8 cellular contexts compared by ENCODE assay signal in the genomic region with DNA sequence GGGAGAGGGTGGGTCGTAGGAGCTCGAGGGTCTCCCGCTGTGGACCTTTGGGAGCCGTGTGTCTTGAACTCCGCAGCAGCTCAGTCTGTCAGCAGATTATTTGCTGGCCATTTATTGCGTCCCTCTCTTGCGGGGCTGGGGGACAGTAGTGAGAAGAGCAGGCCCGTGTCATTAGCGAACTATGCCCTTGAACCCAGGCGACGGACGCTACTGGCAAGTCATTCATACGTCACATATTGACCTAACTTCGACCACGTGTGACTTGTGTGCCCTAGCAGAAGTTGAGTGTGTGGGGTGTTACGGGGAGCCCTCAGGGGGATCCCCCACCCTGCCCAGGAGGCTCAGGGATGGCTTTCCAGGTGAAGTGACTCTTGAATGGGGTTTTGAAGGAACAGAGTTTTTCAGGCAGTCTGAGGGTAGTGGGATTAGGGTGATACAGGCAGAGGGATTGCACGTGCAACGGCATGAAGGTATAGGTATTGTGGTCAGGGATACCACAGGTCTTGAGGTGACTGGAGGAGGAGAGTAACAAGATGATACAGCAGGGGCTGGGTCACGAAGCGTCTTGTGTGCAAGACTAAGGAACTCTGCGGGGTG. TPM values are rescaled to one million over a fixed set of nuclear protein-coding genes. Genes with fewer than 3 reads are reported as not detected.
DNase-seq lines count a peak whose midpoint lies in the region; ATAC-seq and TF ChIP-seq lines count a peak whose summit lies in the region.

No MANE protein-coding gene starts in this region.

- H3K9ac ChIP-seq in ES-I3 (ENCODE audit: low read depth, low read length) (peak overlapping the region; percentile 67), SU-DHL-6 (ENCODE audit: low read length) (peak overlapping the region; percentile 81)

- no peaks in the 10 kb centered on the region for H3K9me3 ChIP-seq in ES-I3 (ENCODE audit: control insufficient read depth, insufficient read depth, low read length)
- H3K9me3 ChIP-seq in SU-DHL-6 (ENCODE audit: insufficient read depth, low read length) = no peaks in the 10 kb centered on the region
- no peaks in the 10 kb centered on the region for H3K9me3 ChIP-seq in effector memory CD4-positive, alpha-beta T cell (ENCODE audit: control insufficient read depth, low read length)

- no peaks in the 10 kb centered on the region for H4K20me1 ChIP-seq in SU-DHL-6 (ENCODE audit: low read depth, low read length)

- peak overlapping the region; percentile 81 for H3K4me3 ChIP-seq in SU-DHL-6 (ENCODE audit: insufficient read depth, low read length, poor library complexity, severe bottlenecking)
- peak overlapping the region; percentile 75 for H3K4me3 ChIP-seq in effector memory CD4-positive, alpha-beta T cell (ENCODE audit: insufficient read depth, low read depth, low read length, poor library complexity, severe bottlenecking)

- H3K4me1 ChIP-seq in ES-I3 (ENCODE audit: insufficient read depth, low read length) = peaks cover 21% of the 10 kb centered on the region
- peaks cover 9% of the 10 kb centered on the region for H3K4me1 ChIP-seq in effector memory CD4-positive, alpha-beta T cell (ENCODE audit: control insufficient read depth, insufficient read depth, low read length, poor library complexity, severe bottlenecking)

- peak overlapping the region; percentile 78 for H3K4me2 ChIP-seq in SU-DHL-6 (ENCODE audit: low read depth, low read length, poor library complexity, severe bottlenecking)

- H3K9me2 ChIP-seq in SU-DHL-6 (replicated peaks; ENCODE audit: insufficient read depth, low read length) = no peaks in the 10 kb centered on the region

- H3F3A ChIP-seq in SU-DHL-6 (ENCODE audit: insufficient read depth) = peaks cover 40% of the 10 kb centered on the region

- H3K27ac ChIP-seq in SU-DHL-6 (ENCODE audit: low read depth, low read length) = peak overlapping the region; percentile 75
- peak overlapping the region; percentile 53 for H3K27ac ChIP-seq in effector memory CD4-positive, alpha-beta T cell (ENCODE audit: insufficient read depth, low read length, poor library complexity, severe bottlenecking)

- peaks cover 50% of the 10 kb centered on the region for H3K79me2 ChIP-seq in SU-DHL-6 (ENCODE audit: insufficient read depth, low read length)

- no peaks in the 10 kb centered on the region for H3K9me3 Mint-ChIP-seq in neural crest cell

- H2AFZ ChIP-seq in SU-DHL-6 (ENCODE audit: low read depth, low read length, severe bottlenecking) = no peak overlapping the region

- no peaks in the 10 kb centered on the region for H3K36me3 ChIP-seq in ES-I3 (ENCODE audit: insufficient read depth, low read length)
- H3K36me3 ChIP-seq in SU-DHL-6 (ENCODE audit: low read length) = no peaks in the 10 kb centered on the region
- peaks cover 2% of the 10 kb centered on the region for H3K36me3 ChIP-seq in effector memory CD4-positive, alpha-beta T cell (ENCODE audit: control insufficient read depth, insufficient read depth, low read length)

- peak overlapping the region; percentile 99 for H3K4me3 Mint-ChIP-seq in neural crest cell

- no peaks in the 10 kb centered on the region for H3K27me3 ChIP-seq in SU-DHL-6 (ENCODE audit: low read length)
- H3K27me3 ChIP-seq in effector memory CD4-positive, alpha-beta T cell (replicated peaks; ENCODE audit: control insufficient read depth, insufficient read depth, low read length, poor library complexity, severe bottlenecking) = no peaks in the 10 kb centered on the region

- ATAC-seq in HG02759 (IDR thresholded peaks at IDR 0.05; ENCODE audit: unreplicated experiment) (peak; percentile 12), GM21390 (IDR thresholded peaks at IDR 0.05; ENCODE audit: unreplicated experiment) (no peak)

- H3K4me1 Mint-ChIP-seq in neural crest cell = peaks cover 45% of the 10 kb centered on the region

- TF ChIP-seq CTCF in SU-DHL-6 (IDR thresholded peaks at IDR 0.05; ENCODE audit: insufficient read depth, low read length, poor library complexity, severe bottlenecking) (no peak), neural crest cell (conservative IDR thresholded peaks at IDR 0.05) (no peak)

- H3K27ac Mint-ChIP-seq in neural crest cell (ENCODE audit: unreplicated experiment) = peak overlapping the region; percentile 96

- DNase-seq in effector memory CD4-positive, alpha-beta T cell = no peak
- DNase-seq in neural crest cell (ENCODE audit: low read depth, low spot score) = no peak
- no peak for DNase-seq in NCI-H446 (lab: John Stamatoyannopoulos, UW)
- DNase-seq in SW480 (ENCODE audit: low spot score) = no peak

- peaks cover 21% of the 10 kb centered on the region for H3K36me3 Mint-ChIP-seq in neural crest cell (ENCODE audit: low read depth)

- H3K27me3 Mint-ChIP-seq in neural crest cell (ENCODE audit: low read depth) = peaks cover 22% of the 10 kb centered on the region

RNA-seq across cellular contexts. Expression of gene RCC1, which starts 13.0 kb away (rescaled TPM):
- 94.8 and 95.9 TPM in 2 replicates for total RNA-seq in neural crest cell

RNA-seq across cellular contexts. Expression of gene TRNAU1AP, which starts 34.0 kb away (rescaled TPM):
- total RNA-seq in neural crest cell = 36.1 and 39.2 TPM in 2 replicates
